In the genomic region with DNA sequence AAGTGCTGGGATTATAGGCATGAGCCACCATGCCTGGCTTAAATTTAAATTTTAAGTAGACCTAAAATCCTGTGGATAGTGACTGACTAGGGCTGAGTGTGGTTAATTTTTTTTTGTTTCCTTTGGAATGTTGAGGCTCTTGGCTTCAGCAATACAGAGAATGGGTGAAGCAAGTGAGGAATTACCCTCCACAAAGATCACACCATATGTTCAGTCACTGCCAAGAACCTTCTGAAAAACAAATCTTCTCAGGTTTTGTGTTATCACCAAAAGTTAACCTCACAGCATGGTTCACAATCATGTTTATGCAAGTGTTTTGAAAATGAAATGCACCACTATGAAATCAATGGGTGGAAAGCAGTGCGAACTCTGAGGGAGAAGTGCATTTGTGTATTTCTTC, we compare ENCODE assay signal across 20 cellular contexts. TPM values are rescaled to one million over a fixed set of nuclear protein-coding genes. Genes with fewer than 3 reads are reported as not detected.
A peak's percentile ranks its signal among the peaks of the same experiment; 100 is the strongest.
DNase-seq lines count a peak whose midpoint lies in the region; ATAC-seq and TF ChIP-seq lines count a peak whose summit lies in the region.
"Had no signal": no experiment of that assay in that cellular context is flagged by ENCODE, and none has a peak within 500 bp of the region (broad histone marks: within the 10 kb centered on the region; RNA-seq: fewer than 3 reads in every experiment).

No MANE protein-coding gene starts in this region.

- POLR2A ChIA-PET in IMR-90 (lab: Charles Lee; ENCODE audit: unreplicated experiment): interaction anchor here (0.6 kb wide), 1 partner anchor 19 kb away, joined by 3 read pairs; no protein-coding TSS in a partner anchor

- H4K8ac ChIP-seq in IMR-90 (ENCODE audit: low read depth in 2 of 2, low read length in 2 of 2) (no peak overlapping the region), mesenchymal stem cell (ENCODE audit: low read length) (no peak overlapping the region)

- in situ Hi-C loops in IMR-90 (cut with MboI; ENCODE audit: low sequenced_read_pairs): no loop called here

- H3K36me3 ChIP-seq in IMR-90 (ENCODE audit: control insufficient read depth, insufficient read depth, low read length): peaks cover 15% of the 10 kb centered on the region
- H3K36me3 ChIP-seq in mesenchymal stem cell (ENCODE audit: control insufficient read depth in 1 of 2, insufficient read depth in 2 of 2, low read depth in 1 of 2, low read length in 2 of 2): no peaks in the 10 kb centered on the region
- H3K36me3 ChIP-seq: adrenal gland, gastroesophageal sphincter had no signal

- peaks cover 28% of the 10 kb centered on the region; the same call in 1 of the 2 replicates for H4K20me1 ChIP-seq in IMR-90 (ENCODE audit: insufficient read depth, low read length)

- 0 out of 2 replicates have a peak overlapping the region, but pooled peaks have one; percentile 8 for H3K56ac ChIP-seq in IMR-90 (ENCODE audit: extremely low read depth, insufficient read depth, low read length)

- dilution Hi-C loops in IMR-90 (cut with HindIII; ENCODE audit: low sequenced_read_pairs, unreplicated experiment): no loop called here

- no peak overlapping the region for H3K4me3 ChIP-seq in IMR-90 (ENCODE audit: insufficient read depth, low read depth, low read length)
- no peak overlapping the region for H3K4me3 ChIP-seq in choroid plexus epithelial cell (ENCODE audit: low read depth, low read length)
- no peak overlapping the region for H3K4me3 ChIP-seq in mesenchymal stem cell (ENCODE audit: insufficient read depth in 1 of 2, low read depth in 1 of 2, low read length in 2 of 2)
- H3K4me3 ChIP-seq: adrenal gland, gastroesophageal sphincter had no signal

- peak; percentile 50 for ATAC-seq in IMR-90 (ENCODE audit: low read depth)
- ATAC-seq: activated CD4-positive, alpha-beta T cell treated with anti-CD3 and anti-CD28 coated beads for 36 hours; gastroesophageal sphincter; T-helper 17 cell had no signal

- no CpG with 5 or more reads among the region's 1 CpG for WGBS in IMR-90 (ENCODE audit: extremely low coverage in 2 of 2, insufficient read length in 1 of 2), 2 experiments
- 100% methylated on average over 1 of the region's 1 CpG for WGBS in mesenchymal stem cell

- H2BK12ac ChIP-seq in mesenchymal stem cell (ENCODE audit: low read length in 2 of 2): no peak overlapping the region

- H3K9ac ChIP-seq in IMR-90 (ENCODE audit: low read depth, low read length): no peak overlapping the region
- no peak overlapping the region for H3K9ac ChIP-seq in mesenchymal stem cell (ENCODE audit: low read length)

- intact Hi-C loops in IMR-90 (cut with micrococcal nuclease) (no loop called here), posterior vena cava (cut with DNase I) (no loop called here)
- intact Hi-C loops in activated CD4-positive, alpha-beta T cell treated with anti-CD3 and anti-CD28 coated beads, Interleukin-2, amount 10 ng/mL, durations not matched to agents 24 days and 14 days (cut with micrococcal nuclease): no loop called here

- H3K14ac ChIP-seq in IMR-90 (replicated peaks; ENCODE audit: low read depth, low read length) (0 out of 2 replicates have a peak overlapping the region, but pooled peaks have one; percentile 0), mesenchymal stem cell (ENCODE audit: low read length in 2 of 2) (no peak overlapping the region)

- CTCF ChIA-PET in IMR-90 (lab: Yijun Ruan, JAX): no interaction called here

- peaks cover 13% of the 10 kb centered on the region for H3K36me3 Mint-ChIP-seq in activated CD4-positive, alpha-beta T cell treated with anti-CD3 and anti-CD28 coated beads, Interleukin-2, amount 10 ng/mL, durations not matched to agents 24 days and 14 days (ENCODE audit: low read depth)

- H3K27me3 ChIP-seq in IMR-90 (ENCODE audit: control insufficient read depth, insufficient read depth, low read length) (no peaks in the 10 kb centered on the region), mesenchymal stem cell (ENCODE audit: control insufficient read depth in 1 of 2, insufficient read depth in 1 of 2, low read length in 2 of 2) (no peaks in the 10 kb centered on the region)
- H3K27me3 ChIP-seq: adrenal gland, gastroesophageal sphincter had no signal

- peak overlapping the region; percentile 30 for H2BK5ac ChIP-seq in IMR-90 (ENCODE audit: low read depth, low read length, poor library complexity, severe bottlenecking)
- no peak overlapping the region for H2BK5ac ChIP-seq in mesenchymal stem cell (ENCODE audit: low read depth, low read length, poor library complexity, severe bottlenecking)

- H3K9me1 ChIP-seq in IMR-90 (ENCODE audit: insufficient read depth, low read length): peaks cover 18% of the 10 kb centered on the region

- H3K4me3 Mint-ChIP-seq in activated CD4-positive, alpha-beta T cell treated with anti-CD3 and anti-CD28 coated beads, Interleukin-2, amount 10 ng/mL, durations not matched to agents 24 days and 14 days: no peak overlapping the region
- H3K4me3 Mint-ChIP-seq: activated CD4-positive, alpha-beta T cell treated with anti-CD3 and anti-CD28 coated beads for 36 hours; activated T-cell treated with anti-CD3 and anti-CD28 coated beads, Interleukin-2, amount 50 U/mL, for 24 hours; B cell; T-helper 17 cell had no signal

- H3K4me2 ChIP-seq in IMR-90 (ENCODE audit: low read depth, low read length): peak overlapping the region; percentile 5; the same call in 1 of the 2 replicates
- no peak overlapping the region for H3K4me2 ChIP-seq in mesenchymal stem cell (ENCODE audit: low read length, poor library complexity, severe bottlenecking)

- BruUV-seq in IMR-90 (replicated peaks; lab: Mats Ljungman, UMichigan): no TSS peak

- H3K18ac ChIP-seq in IMR-90 (ENCODE audit: low read depth, low read length) (peak overlapping the region; percentile 13; the same call in 1 of the 2 replicates), mesenchymal stem cell (ENCODE audit: low read depth in 1 of 2, low read length in 2 of 2) (no peak overlapping the region)

- H3K4ac ChIP-seq in IMR-90 (ENCODE audit: low read depth, low read length) (no peak overlapping the region; the same call in 1 of the 2 replicates), mesenchymal stem cell (ENCODE audit: low read depth in 1 of 2, low read length in 2 of 2) (no peak overlapping the region)

- H3K79me1 ChIP-seq in IMR-90 (ENCODE audit: low read depth in 1 of 2, low read length in 2 of 2) (peaks cover 32 to 87% of the 10 kb centered on the region in 2 experiments), mesenchymal stem cell (replicated peaks; ENCODE audit: low read length, poor library complexity, severe bottlenecking) (peaks cover 17% of the 10 kb centered on the region)

- H4K5ac ChIP-seq in IMR-90 (ENCODE audit: low read depth, low read length): no peak overlapping the region; the same call in 1 of the 2 replicates

- TF ChIP-seq CTCF in IMR-90 (conservative IDR thresholded peaks at IDR 0.05; ENCODE audit: low read depth, low read length): no peak
- TF ChIP-seq CTCF in choroid plexus epithelial cell (conservative IDR thresholded peaks at IDR 0.05; ENCODE audit: low read depth, low read length): no peak

- H2AK5ac ChIP-seq in IMR-90 (ENCODE audit: low read depth, low read length): no peak overlapping the region
- H2AK5ac ChIP-seq in mesenchymal stem cell (ENCODE audit: low read length, severe bottlenecking): no peak overlapping the region

- no peak overlapping the region for H3K27ac Mint-ChIP-seq in activated CD4-positive, alpha-beta T cell treated with anti-CD3 and anti-CD28 coated beads, Interleukin-2, amount 10 ng/mL, durations not matched to agents 24 days and 14 days
- H3K27ac Mint-ChIP-seq: activated CD4-positive, alpha-beta T cell treated with anti-CD3 and anti-CD28 coated beads for 36 hours; activated T-cell treated with anti-CD3 and anti-CD28 coated beads, Interleukin-2, amount 50 U/mL, for 24 hours; B cell; T-helper 17 cell had no signal

- H2BK15ac ChIP-seq in IMR-90 (ENCODE audit: low read depth, low read length) (no peak overlapping the region), mesenchymal stem cell (ENCODE audit: low read depth, poor library complexity, severe bottlenecking) (no peak overlapping the region)

- no peak overlapping the region for H2BK20ac ChIP-seq in IMR-90 (ENCODE audit: low read depth, low read length)

- H3K4me1 Mint-ChIP-seq in activated CD4-positive, alpha-beta T cell treated with anti-CD3 and anti-CD28 coated beads, Interleukin-2, amount 10 ng/mL, durations not matched to agents 24 days and 14 days: peaks cover 6% of the 10 kb centered on the region
- H3K4me1 Mint-ChIP-seq: activated CD4-positive, alpha-beta T cell treated with anti-CD3 and anti-CD28 coated beads for 36 hours; B cell; T-helper 17 cell had no signal

- H3K27ac ChIP-seq in IMR-90 (ENCODE audit: insufficient read depth, low read length): no peak overlapping the region
- H3K27ac ChIP-seq in mesenchymal stem cell (ENCODE audit: low read length, poor library complexity, severe bottlenecking): peak overlapping the region; percentile 10
- H3K27ac ChIP-seq: adrenal gland, gastroesophageal sphincter, HL-60 had no signal

- H2BK120ac ChIP-seq in IMR-90 (ENCODE audit: low read depth, low read length) (no peak overlapping the region), mesenchymal stem cell (ENCODE audit: low read depth, low read length) (no peak overlapping the region)

- no peak for TF ChIP-seq RAD21 in IMR-90 (IDR thresholded peaks at IDR 0.05; ENCODE audit: low read length)

- no peak for TF ChIP-seq POLR2A in IMR-90 (IDR thresholded peaks at IDR 0.05; ENCODE audit: low read depth, low read length)

- no peak overlapping the region for H3K23ac ChIP-seq in IMR-90 (ENCODE audit: low read depth, low read length)
- no peak overlapping the region for H3K23ac ChIP-seq in mesenchymal stem cell (ENCODE audit: low read length in 2 of 2)

- H3K9me3 ChIP-seq in IMR-90 (ENCODE audit: control insufficient read depth, insufficient read depth, low read length) (no peaks in the 10 kb centered on the region), mesenchymal stem cell (ENCODE audit: control insufficient read depth, low read length) (no peaks in the 10 kb centered on the region)
- H3K9me3 ChIP-seq: adrenal gland, gastroesophageal sphincter had no signal

- H4K91ac ChIP-seq in IMR-90 (ENCODE audit: insufficient read depth, low read depth, low read length): no peak overlapping the region
- H4K91ac ChIP-seq in mesenchymal stem cell (ENCODE audit: low read length): no peak overlapping the region

- no peaks in the 10 kb centered on the region for H3K27me3 Mint-ChIP-seq in activated CD4-positive, alpha-beta T cell treated with anti-CD3 and anti-CD28 coated beads, Interleukin-2, amount 10 ng/mL, durations not matched to agents 24 days and 14 days
- H3K27me3 Mint-ChIP-seq: activated T-cell treated with anti-CD3 and anti-CD28 coated beads, Interleukin-2, amount 50 U/mL, for 24 hours had no signal

- H2AK9ac ChIP-seq in IMR-90 (replicated peaks; ENCODE audit: low read depth, low read length, poor library complexity): no peak overlapping the region

- no peak overlapping the region for H2AFZ ChIP-seq in IMR-90 (replicated peaks; ENCODE audit: low read length, poor library complexity)
- H2AFZ ChIP-seq in mesenchymal stem cell (ENCODE audit: low read depth, low read length): no peak overlapping the region

- H3K4me1 ChIP-seq in IMR-90 (ENCODE audit: control insufficient read depth, insufficient read depth, low read length) (peaks cover 25% of the 10 kb centered on the region), mesenchymal stem cell (ENCODE audit: control insufficient read depth, insufficient read depth, low read depth, low read length) (peaks cover 5% of the 10 kb centered on the region)

- DNase-seq in AG20443 (ENCODE audit: low spot score): peak; percentile 64
- DNase-seq in IMR-90: peak; percentile 83
- peak; percentile 97 for DNase-seq in choroid plexus epithelial cell (ENCODE audit: low read depth)
- DNase-seq in mesenchymal stem cell: peak; percentile 78
- DNase-seq in NCI-H1092 (lab: John Stamatoyannopoulos, UW): no peak
- no peak for DNase-seq in activated CD4-positive, alpha-beta T cell treated with anti-CD3 and anti-CD28 coated beads, Interleukin-2, amount 10 ng/mL, durations not matched to agents 24 days and 14 days
- no peak for DNase-seq in cerebellum (ENCODE audit: low spot score)
- no peak for DNase-seq in posterior vena cava (ENCODE audit: low spot score)
- DNase-seq: activated CD4-positive, alpha-beta T cell treated with anti-CD3 and anti-CD28 coated beads for 36 hours; activated T-cell treated with anti-CD3 and anti-CD28 coated beads, Interleukin-2, amount 50 U/mL, for 24 hours; adrenal gland; DMS153; NCI-H2081 treated with DMSO at 0.1 percent for 48 hours; NCI-H82; stimulated activated CD4-positive, alpha-beta T cell treated with anti-CD3 and anti-CD28 coated beads, Interleukin-15, amount 100 ng/mL, for 24 hours; substantia nigra; T-helper 17 cell had no signal

- peaks cover 4% of the 10 kb centered on the region for H3K9me3 Mint-ChIP-seq in activated CD4-positive, alpha-beta T cell treated with anti-CD3 and anti-CD28 coated beads, Interleukin-2, amount 10 ng/mL, durations not matched to agents 24 days and 14 days
- H3K9me3 Mint-ChIP-seq: activated T-cell treated with anti-CD3 and anti-CD28 coated beads, Interleukin-2, amount 50 U/mL, for 24 hours had no signal

RNA-seq across cellular contexts. Expression of a gene that starts 44.3 kb away (rescaled TPM):
- total RNA-seq in IMR-90 (2012; rRNA removed): 118 and 145 TPM in 2 replicates
- 155 and 175 TPM in 2 replicates for polyA plus RNA-seq in IMR-90 (2012; rRNA removed)
- polyA plus RNA-seq in IMR-90 (2012; cell fraction: cytosol; rRNA removed): 85.4 and 86.8 TPM in 2 replicates
- polyA plus RNA-seq in IMR-90 (2012; cell fraction: nucleus; rRNA removed; ENCODE audit: low replicate concordance): 65.5 and 124 TPM in 2 replicates
- polyA plus RNA-seq in mesenchymal stem cell (2013, experiment 1 of 2): 377 TPM
- 383 TPM for polyA plus RNA-seq in mesenchymal stem cell (2013, experiment 2 of 2)
- 42.0 and 42.9 TPM in 2 replicates for total RNA-seq in activated CD4-positive, alpha-beta T cell treated with anti-CD3 and anti-CD28 coated beads, Interleukin-2, amount 10 ng/mL, durations not matched to agents 24 days and 14 days
- 29.0 TPM for total RNA-seq in cerebellum
- total RNA-seq in posterior vena cava: 10 to 100 TPM; 68.7 to 76.6 TPM

Comparison
In these comparisons a context has a peak if more than half of its experiments do, and no peak if none do; other contexts are left out.
1. DNase-seq: peak in AG20443 (single experiment), IMR-90 (single experiment), choroid plexus epithelial cell (single experiment) and mesenchymal stem cell (single experiment); none in NCI-H1092 (single experiment), activated CD4-positive, alpha-beta T cell treated with anti-CD3 and anti-CD28 coated beads, Interleukin-2, amount 10 ng/mL, durations not matched to agents 24 days and 14 days (single experiment), cerebellum (single experiment) and posterior vena cava (single experiment).